Comparison of ENCODE assay signal across 14 cellular contexts in the genomic region with DNA sequence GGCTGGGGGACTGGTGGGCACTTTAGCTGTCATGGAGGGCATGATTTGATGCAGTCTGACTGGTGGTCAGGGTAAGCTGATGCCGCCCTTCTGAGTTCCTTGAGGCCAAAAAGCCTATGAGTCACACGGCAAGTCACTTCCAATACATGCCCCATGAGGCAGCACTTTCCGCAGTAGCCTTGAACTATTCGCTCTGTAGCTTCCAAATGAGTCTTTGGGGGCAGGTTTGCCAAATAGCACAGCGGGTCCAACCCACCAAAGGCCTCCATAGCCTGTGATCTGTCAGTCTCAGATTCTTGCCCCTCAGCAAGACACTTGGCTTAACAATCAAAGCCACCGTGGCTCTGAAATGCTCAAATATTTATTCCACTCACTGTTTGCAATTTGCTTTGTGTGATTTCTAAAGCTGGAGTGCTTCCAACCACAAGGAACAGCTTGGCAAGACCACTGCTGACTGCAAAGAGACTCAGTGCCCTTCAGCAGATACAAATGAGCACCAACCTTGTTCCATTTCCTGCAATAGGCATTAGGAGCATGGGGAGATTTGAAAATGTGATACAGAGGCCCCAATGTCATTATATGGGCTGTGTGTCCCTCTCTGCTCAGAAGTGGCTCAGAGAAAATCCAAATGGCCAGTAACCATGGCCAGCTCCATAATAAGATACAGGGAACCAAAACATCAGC. TPM values are rescaled to one million over a fixed set of nuclear protein-coding genes. Genes with fewer than 3 reads are reported as not detected.
A peak's percentile ranks its signal among the peaks of the same experiment; 100 is the strongest.
DNase-seq lines count a peak whose midpoint lies in the region; ATAC-seq, FAIRE-seq and TF ChIP-seq lines count a peak whose summit lies in the region.
"Had no signal": no experiment of that assay in that cellular context is flagged by ENCODE, and none has a peak within 500 bp of the region (broad histone marks: within the 10 kb centered on the region; RNA-seq: fewer than 3 reads in every experiment).

No MANE protein-coding gene starts in this region.

- H3K79me2 ChIP-seq in keratinocyte (ENCODE audit: control insufficient read depth, insufficient read depth, low read length) = no peaks in the 10 kb centered on the region

- H3K27me3 ChIP-seq in keratinocyte (ENCODE audit: control insufficient read depth, extremely low read depth, insufficient read depth, low read length) (no peaks in the 10 kb centered on the region), spleen (replicated peaks in 1 of 7) (peaks cover 0 to 9% (median 0%) of the 10 kb centered on the region in 7 donors)
- no peaks in the 10 kb centered on the region for H3K27me3 ChIP-seq in naive thymus-derived CD4-positive, alpha-beta T cell (ENCODE audit: control insufficient read depth in 2 of 2, insufficient read depth in 2 of 2, low read length in 2 of 2)
- H3K27me3 ChIP-seq: cardiac muscle cell had no signal

- no peaks in the 10 kb centered on the region for H3K4me1 Mint-ChIP-seq in T-cell
- H3K4me1 Mint-ChIP-seq in naive thymus-derived CD4-positive, alpha-beta T cell = no peaks in the 10 kb centered on the region
- H3K4me1 Mint-ChIP-seq: nephron progenitor cell had no signal

- POLR2A ChIA-PET in T-cell (lab: Charles Lee) = no interaction called here
- POLR2A ChIA-PET in naive thymus-derived CD4-positive, alpha-beta T cell (lab: Charles Lee) = no interaction called here

- H3K36me3 Mint-ChIP-seq in T-cell = no peaks in the 10 kb centered on the region
- H3K36me3 Mint-ChIP-seq in naive thymus-derived CD4-positive, alpha-beta T cell = no peaks in the 10 kb centered on the region
- H3K36me3 Mint-ChIP-seq: type B pancreatic cell had no signal

- peak; percentile 22 for TF ChIP-seq CTCF in astrocyte of the cerebellum (IDR thresholded peaks at IDR 0.05; ENCODE audit: low read depth, low read length, missing control alignments)
- TF ChIP-seq CTCF in keratinocyte (optimal IDR thresholded peaks at IDR 0.05 in 1 of 3, IDR thresholded peaks at IDR 0.05 in 1 of 3, conservative IDR thresholded peaks at IDR 0.05 in 1 of 3; ENCODE audit: extremely low read depth in 1 of 3, insufficient read depth in 2 of 3, low read length in 3 of 3) = peak in 2 of 3 experiments; percentile 2 to 12
- no peak for TF ChIP-seq CTCF in spleen (IDR thresholded peaks at IDR 0.05 in 8 of 11, conservative IDR thresholded peaks at IDR 0.05 in 3 of 11)

- no peaks in the 10 kb centered on the region for H3K9me1 ChIP-seq in keratinocyte (ENCODE audit: control insufficient read depth, extremely low read depth, insufficient read depth, low read length)

- no peak overlapping the region for H2AFZ ChIP-seq in keratinocyte (ENCODE audit: control insufficient read depth, low read length)

- H3K27ac ChIP-seq in keratinocyte (ENCODE audit: control insufficient read depth, insufficient read depth, low read length) = no peak overlapping the region
- H3K27ac ChIP-seq in spleen = no peak overlapping the region
- no peak overlapping the region for H3K27ac ChIP-seq in naive thymus-derived CD4-positive, alpha-beta T cell (ENCODE audit: low read depth, low read length)
- H3K27ac ChIP-seq: cardiac muscle cell had no signal

- DNase-seq in NCI-H345 (lab: John Stamatoyannopoulos, UW) (peak; percentile 70), NCI-H345 treated with DMSO at 0.1 percent for 48 hours (lab: John Stamatoyannopoulos, UW; ENCODE audit: unreplicated experiment) (no peak), astrocyte of the cerebellum (ENCODE audit: low read depth) (peak; percentile 68), keratinocyte (ENCODE audit: low read depth, low spot score) (no peak), T-cell (no peak), spleen (no peak)
- no peak for DNase-seq in naive thymus-derived CD4-positive, alpha-beta T cell
- DNase-seq: MV-4-11, nephron progenitor cell, Right ventricle myocardium superior had no signal

- in situ Hi-C loops in astrocyte of the cerebellum (cut with HindIII; ENCODE audit: low sequenced_read_pairs) = no loop called here

- H3K4me3 ChIP-seq in astrocyte of the cerebellum (ENCODE audit: low read depth, low read length) = no peak overlapping the region
- H3K4me3 ChIP-seq in keratinocyte (ENCODE audit: control insufficient read depth in 2 of 3, extremely low read depth in 1 of 3, insufficient read depth in 2 of 3, low read depth in 1 of 3, low read length in 3 of 3) = no peak overlapping the region
- H3K4me3 ChIP-seq in spleen = no peak overlapping the region
- H3K4me3 ChIP-seq in naive thymus-derived CD4-positive, alpha-beta T cell (ENCODE audit: low read length) = no peak overlapping the region
- H3K4me3 ChIP-seq: cardiac muscle cell had no signal

- dilution Hi-C loops in keratinocyte (cut with MboI; ENCODE audit: extremely low pct_ligation_motif_present, low sequenced_read_pairs) = no loop called here

- no peak for ATAC-seq in T-cell (replicated peaks in 1 of 4)
- ATAC-seq in GM19463 (IDR thresholded peaks at IDR 0.05; ENCODE audit: unreplicated experiment) = no peak
- ATAC-seq in naive thymus-derived CD4-positive, alpha-beta T cell = no peak

- H3K4me3 Mint-ChIP-seq in T-cell = no peak overlapping the region
- no peak overlapping the region for H3K4me3 Mint-ChIP-seq in naive thymus-derived CD4-positive, alpha-beta T cell
- H3K4me3 Mint-ChIP-seq: nephron progenitor cell, type B pancreatic cell had no signal

- intact Hi-C loops in spleen (cut with DNase I; ENCODE audit: low total_unique reads) = no loop called here
- intact Hi-C loops in naive thymus-derived CD4-positive, alpha-beta T cell (cut with micrococcal nuclease) = no loop called here

- H3K9me3 Mint-ChIP-seq in T-cell = peaks cover 0 to 9% (median 4%) of the 10 kb centered on the region in 3 donors
- peaks cover 0 to 6% (median 4%) of the 10 kb centered on the region in 11 donors for H3K9me3 Mint-ChIP-seq in naive thymus-derived CD4-positive, alpha-beta T cell
- H3K9me3 Mint-ChIP-seq: type B pancreatic cell had no signal

- no peak for TF ChIP-seq POLR2A in spleen (IDR thresholded peaks at IDR 0.05)

- no peak overlapping the region for H3K27ac Mint-ChIP-seq in T-cell
- H3K27ac Mint-ChIP-seq in naive thymus-derived CD4-positive, alpha-beta T cell = no peak overlapping the region
- H3K27ac Mint-ChIP-seq: nephron progenitor cell, type B pancreatic cell had no signal

- no peak overlapping the region for H3K4me2 ChIP-seq in keratinocyte (ENCODE audit: control insufficient read depth, extremely low read depth, insufficient read depth, low read depth, low read length)

- H3K9ac ChIP-seq in keratinocyte (ENCODE audit: control insufficient read depth, extremely low read depth, insufficient read depth, low read length) = no peak overlapping the region

- H3K36me3 ChIP-seq in keratinocyte (ENCODE audit: control insufficient read depth in 2 of 2, extremely low read depth in 1 of 2, insufficient read depth in 2 of 2, low read length in 2 of 2) (no peaks in the 10 kb centered on the region), spleen (no peaks in the 10 kb centered on the region)
- H3K36me3 ChIP-seq in naive thymus-derived CD4-positive, alpha-beta T cell (ENCODE audit: control insufficient read depth in 2 of 3, insufficient read depth in 3 of 3, low read length in 3 of 3) = no peaks in the 10 kb centered on the region
- H3K36me3 ChIP-seq: cardiac muscle cell had no signal

- H3K27me3 Mint-ChIP-seq in T-cell = peaks cover 3 to 4% of the 10 kb centered on the region in 2 donors
- peaks cover 0 to 17% (median 10%) of the 10 kb centered on the region in 5 donors for H3K27me3 Mint-ChIP-seq in naive thymus-derived CD4-positive, alpha-beta T cell
- H3K27me3 Mint-ChIP-seq: type B pancreatic cell had no signal

- FAIRE-seq in keratinocyte (lab: Jason Lieb, UNC) = peak; percentile 20

- H3K9me3 ChIP-seq in keratinocyte (ENCODE audit: control insufficient read depth, low read depth, low read length) (no peaks in the 10 kb centered on the region), spleen (peaks cover 0 to 9% (median 0%) of the 10 kb centered on the region in 8 donors)
- H3K9me3 ChIP-seq in naive thymus-derived CD4-positive, alpha-beta T cell (ENCODE audit: control insufficient read depth in 2 of 3, low read length in 3 of 3) = no peaks in the 10 kb centered on the region

- WGBS in spleen, 5 donors = 67 to 83% (median 71%) methylated on average over 5 to 6 of the region's 6 CpGs

- H4K20me1 ChIP-seq in keratinocyte (ENCODE audit: control insufficient read depth, extremely low read depth, insufficient read depth, low read length) = no peaks in the 10 kb centered on the region

- CTCF ChIA-PET in T-cell (lab: Charles Lee) = no interaction called here
- CTCF ChIA-PET in naive thymus-derived CD4-positive, alpha-beta T cell (lab: Charles Lee) = no interaction called here

- H3K4me1 ChIP-seq in keratinocyte (ENCODE audit: control insufficient read depth, extremely low read depth, insufficient read depth, low read length) = peaks cover 5% of the 10 kb centered on the region
- H3K4me1 ChIP-seq in spleen = no peaks in the 10 kb centered on the region
- no peaks in the 10 kb centered on the region for H3K4me1 ChIP-seq in naive thymus-derived CD4-positive, alpha-beta T cell (ENCODE audit: control insufficient read depth in 2 of 2, insufficient read depth in 2 of 2, low read length in 2 of 2)

RNA-seq across cellular contexts. Expression of a gene that starts 45.4 kb away (rescaled TPM):
- polyA plus RNA-seq in keratinocyte (not detected in 3 replicates), spleen (not detected)
- polyA plus RNA-seq in keratinocyte (2011; ENCODE audit: low read depth) = not detected
- polyA plus RNA-seq in keratinocyte (2011; cell fraction: cytosol; rRNA removed) = not detected in 2 replicates
- polyA plus RNA-seq in keratinocyte (2011; cell fraction: nucleus; rRNA removed) = not detected in 2 replicates
- polyA plus RNA-seq in keratinocyte (2012; ENCODE audit: low replicate concordance) = not detected in 2 replicates
- polyA minus RNA-seq in keratinocyte = not detected in 3 replicates
- not detected for polyA minus RNA-seq in keratinocyte (2011; cell fraction: cytosol; rRNA and poly(A)+ RNA removed)
- polyA minus RNA-seq in keratinocyte (2011; cell fraction: nucleus; rRNA and poly(A)+ RNA removed) = not detected in 2 replicates
- total RNA-seq in T-cell (not detected), spleen (not detected)
- total RNA-seq in naive thymus-derived CD4-positive, alpha-beta T cell = not detected
- not detected for polyA plus RNA-seq in naive thymus-derived CD4-positive, alpha-beta T cell
- total RNA-seq: cardiac muscle cell, glomerular endothelial cell, Right ventricle myocardium superior had no signal
- polyA plus RNA-seq: cardiac muscle cell had no signal

Comparison
In these comparisons a context has a peak if more than half of its experiments do, and no peak if none do; other contexts are left out.
1. DNase-seq: peak in NCI-H345 (single experiment) and astrocyte of the cerebellum (single experiment); none in NCI-H345 treated with DMSO at 0.1 percent for 48 hours (single experiment), keratinocyte (single experiment), T-cell (0 of 34), spleen (single experiment) and naive thymus-derived CD4-positive, alpha-beta T cell (0 of 9).
2. CTCF ChIP-seq: peak in astrocyte of the cerebellum (single experiment) and keratinocyte (2 of 3); none in spleen (0 of 11).